In the genomic region with DNA sequence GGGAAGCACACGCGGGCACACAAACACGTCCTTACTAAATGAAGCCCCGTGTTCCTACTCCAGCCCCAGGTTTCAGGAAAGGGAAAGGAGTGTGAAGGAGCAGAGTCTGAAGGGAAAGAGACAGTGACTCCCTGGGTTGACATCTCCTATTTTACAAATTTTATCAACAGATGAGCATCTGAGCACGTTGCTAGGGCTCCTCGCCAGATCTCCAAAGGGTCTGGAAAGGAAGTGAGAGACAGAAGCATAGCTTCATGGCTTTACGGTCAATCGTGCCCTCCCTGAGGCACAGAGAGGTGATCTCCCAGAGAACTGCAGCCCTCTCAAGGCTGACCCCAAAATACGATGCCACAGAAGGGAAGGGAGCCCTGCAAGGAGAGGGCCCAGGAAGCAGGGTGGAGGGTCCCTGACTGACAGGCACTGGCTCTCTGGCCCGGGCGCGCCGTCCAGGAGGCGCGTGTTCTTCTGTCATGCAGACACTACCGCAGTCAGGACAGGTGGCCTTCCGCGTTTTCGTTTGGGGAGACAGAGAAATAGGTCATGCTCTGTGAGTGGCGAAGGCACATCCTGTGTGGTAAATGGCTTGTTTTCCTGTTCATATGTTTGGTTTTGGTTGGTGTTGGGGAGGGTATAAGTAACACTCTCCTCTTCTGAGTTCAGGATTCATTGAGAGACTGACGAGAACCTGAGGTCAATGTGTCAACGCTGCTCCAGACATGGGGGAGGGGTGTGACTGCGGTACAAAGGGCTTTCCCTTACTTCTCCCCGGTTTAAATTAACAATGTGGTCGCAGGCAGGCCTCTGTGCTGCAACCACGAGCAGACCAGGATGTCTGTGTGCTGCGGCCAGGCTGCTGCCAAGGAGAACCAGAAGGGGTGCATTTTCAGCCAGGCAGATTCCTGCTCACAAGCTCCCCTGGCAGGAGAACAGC, we compare ENCODE assay signal across 10 cellular contexts.
DNase-seq lines count a peak whose midpoint lies in the region; ATAC-seq and TF ChIP-seq lines count a peak whose summit lies in the region.
"Had no signal": no experiment of that assay in that cellular context is flagged by ENCODE, and none has a peak within 500 bp of the region (broad histone marks: within the 10 kb centered on the region; RNA-seq: fewer than 3 reads in every experiment).

No MANE protein-coding gene starts in this region.

- peak; percentile 81 for DNase-seq in MV-4-11 (lab: John Stamatoyannopoulos, UW)
- peak; percentile 58 for DNase-seq in activated naive CD8-positive, alpha-beta T cell treated with anti-CD3 and anti-CD28 coated beads, Interleukin-2, amount 50 U/mL, for 24 hours
- peak in 2 of 3 donors; percentile 7 to 31 for DNase-seq in stimulated activated CD4-positive, alpha-beta T cell treated with anti-CD3 and anti-CD28 coated beads, TNF-alpha, amount 100 ng/mL, for 1 hour (ENCODE audit: low read depth in 3 of 3, low spot score in 1 of 3)
- DNase-seq in mesothelial cell of epicardium (ENCODE audit: low spot score in 2 of 2, unreplicated experiment in 2 of 2), result no peak
- no peak for DNase-seq in NCI-H69 (lab: John Stamatoyannopoulos, UW)
- DNase-seq: NCI-H526 had no signal

- H3K4me3 Mint-ChIP-seq in activated naive CD8-positive, alpha-beta T cell treated with anti-CD3 and anti-CD28 coated beads, Interleukin-2, amount 50 U/mL, for 24 hours, result peak overlapping the region; percentile 62
- H3K4me3 Mint-ChIP-seq in mesothelial cell of epicardium, result no peak overlapping the region
- H3K4me3 Mint-ChIP-seq: dendritic cell treated with granulocyte-macrophage colony-stimulating factor and Interleukin-4, amounts not matched to agents 40 ng/mL and 50 ng/mL, for 4 days had no signal

- H3K27me3 Mint-ChIP-seq in activated naive CD8-positive, alpha-beta T cell treated with anti-CD3 and anti-CD28 coated beads, Interleukin-2, amount 50 U/mL, for 24 hours, result no peaks in the 10 kb centered on the region
- peaks cover 2% of the 10 kb centered on the region for H3K27me3 Mint-ChIP-seq in mesothelial cell of epicardium (ENCODE audit: low read depth)

- ATAC-seq in GM19043 (IDR thresholded peaks at IDR 0.05; ENCODE audit: low read depth, unreplicated experiment) (peak; percentile 61), HG02759 (IDR thresholded peaks at IDR 0.05; ENCODE audit: unreplicated experiment) (no peak), GM19452 (IDR thresholded peaks at IDR 0.05; ENCODE audit: unreplicated experiment) (no peak)
- ATAC-seq in activated naive CD8-positive, alpha-beta T cell treated with anti-CD3 and anti-CD28 coated beads, Interleukin-2, amount 50 U/mL, for 24 hours, result peak; percentile 90

- TF ChIP-seq CTCF in mesothelial cell of epicardium (IDR thresholded peaks at IDR 0.05; ENCODE audit: unreplicated experiment), result no peak

- H3K27ac Mint-ChIP-seq in activated naive CD8-positive, alpha-beta T cell treated with anti-CD3 and anti-CD28 coated beads, Interleukin-2, amount 50 U/mL, for 24 hours, result peak overlapping the region; percentile 73
- no peak overlapping the region for H3K27ac Mint-ChIP-seq in mesothelial cell of epicardium
- H3K27ac Mint-ChIP-seq: dendritic cell treated with granulocyte-macrophage colony-stimulating factor and Interleukin-4, amounts not matched to agents 40 ng/mL and 50 ng/mL, for 4 days had no signal

- no peaks in the 10 kb centered on the region for H3K36me3 Mint-ChIP-seq in activated naive CD8-positive, alpha-beta T cell treated with anti-CD3 and anti-CD28 coated beads, Interleukin-2, amount 50 U/mL, for 24 hours (ENCODE audit: low read depth)
- H3K36me3 Mint-ChIP-seq in mesothelial cell of epicardium, result no peaks in the 10 kb centered on the region

- H3K9me3 Mint-ChIP-seq in activated naive CD8-positive, alpha-beta T cell treated with anti-CD3 and anti-CD28 coated beads, Interleukin-2, amount 50 U/mL, for 24 hours, result no peaks in the 10 kb centered on the region
- H3K9me3 Mint-ChIP-seq in mesothelial cell of epicardium, result no peaks in the 10 kb centered on the region
- H3K9me3 Mint-ChIP-seq: dendritic cell treated with granulocyte-macrophage colony-stimulating factor and Interleukin-4, amounts not matched to agents 40 ng/mL and 50 ng/mL, for 4 days had no signal

- peaks cover 30% of the 10 kb centered on the region for H3K4me1 Mint-ChIP-seq in activated naive CD8-positive, alpha-beta T cell treated with anti-CD3 and anti-CD28 coated beads, Interleukin-2, amount 50 U/mL, for 24 hours
- peaks cover 15% of the 10 kb centered on the region for H3K4me1 Mint-ChIP-seq in mesothelial cell of epicardium

Comparison
In these comparisons a context has a peak if more than half of its experiments do, and no peak if none do; other contexts are left out.
1. ATAC-seq: peak in GM19043 (single experiment) and activated naive CD8-positive, alpha-beta T cell treated with anti-CD3 and anti-CD28 coated beads, Interleukin-2, amount 50 U/mL, for 24 hours (single experiment); none in HG02759 (single experiment) and GM19452 (single experiment).
2. DNase-seq: peak in MV-4-11 (single experiment), activated naive CD8-positive, alpha-beta T cell treated with anti-CD3 and anti-CD28 coated beads, Interleukin-2, amount 50 U/mL, for 24 hours (single experiment) and stimulated activated CD4-positive, alpha-beta T cell treated with anti-CD3 and anti-CD28 coated beads, TNF-alpha, amount 100 ng/mL, for 1 hour (2 of 3); none in mesothelial cell of epicardium (0 of 2) and NCI-H69 (single experiment).